ENCODE assay signal across 24 cellular contexts in the genomic region with DNA sequence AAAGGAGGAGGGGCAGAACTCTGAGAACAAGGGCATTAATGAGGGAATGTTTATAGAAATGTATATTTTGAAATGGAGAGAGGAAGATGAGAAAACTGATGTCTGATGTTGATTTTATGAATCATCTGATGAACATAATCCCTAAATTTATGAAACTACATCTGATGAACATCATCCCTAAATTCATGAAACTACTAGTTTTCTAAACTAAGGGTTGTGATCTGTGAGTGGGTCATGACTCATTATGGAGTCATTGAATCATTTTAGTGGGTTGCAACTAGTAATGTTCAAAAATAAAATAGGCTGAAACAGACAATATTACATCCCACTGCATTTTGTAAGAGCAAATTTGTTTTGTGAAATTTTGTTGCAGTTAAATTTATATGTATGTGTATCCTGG.
DNase-seq lines count a peak whose midpoint lies in the region; FAIRE-seq and TF ChIP-seq lines count a peak whose summit lies in the region.
"Had no signal": no experiment of that assay in that cellular context is flagged by ENCODE, and none has a peak within 500 bp of the region (broad histone marks: within the 10 kb centered on the region; RNA-seq: fewer than 3 reads in every experiment).

No MANE protein-coding gene starts in this region.

- H3K79me2 ChIP-seq in GM23248 (ENCODE audit: insufficient read depth) (no peaks in the 10 kb centered on the region), MM.1S (ENCODE audit: low read length) (no peaks in the 10 kb centered on the region)

- H3K27ac ChIP-seq in GM23248: no peak overlapping the region
- H3K27ac ChIP-seq in endodermal cell (ENCODE audit: low read depth, low read length): no peak overlapping the region
- H3K27ac ChIP-seq in MM.1S (ENCODE audit: low read length): no peak overlapping the region
- H3K27ac ChIP-seq in ascending aorta: no peak overlapping the region
- H3K27ac ChIP-seq: epithelial cell of prostate, sigmoid colon had no signal

- no peak for FAIRE-seq in bronchial epithelial cell (lab: Jason Lieb, UNC)

- peak; percentile 10 for DNase-seq in AG08396 (ENCODE audit: low spot score)
- peak; percentile 41 for DNase-seq in GM23248
- peak; percentile 10 for DNase-seq in bronchial epithelial cell (ENCODE audit: low read depth)
- DNase-seq in iris pigment epithelial cell (ENCODE audit: low read depth): peak; percentile 67
- no peak for DNase-seq in endodermal cell
- DNase-seq in MM.1S: no peak
- no peak for DNase-seq in EL
- no peak for DNase-seq in ascending aorta (ENCODE audit: low spot score in 2 of 2)
- DNase-seq: activated CD4-positive, alpha-beta T cell treated with anti-CD3 and anti-CD28 coated beads, Interleukin-2, amount 10 ng/mL, durations not matched to agents 7 days and 5 days; activated CD8-positive, alpha-beta memory T cell treated with anti-CD3 and anti-CD28 coated beads, Interleukin-2, amount 50 U/mL, for 4 hours; activated effector memory CD4-positive, alpha-beta T cell treated with Interleukin-2 at 50 U/mL for 16 hours; caudate nucleus; glutamatergic neuron; HFFc6; NCI-H1436; NCI-H2171 treated with DMSO at 0.1 percent for 48 hours; NCI-H69; SHP77; sigmoid colon; T-helper 1 cell had no signal

- H3K4me2 ChIP-seq in GM23248 (ENCODE audit: unreplicated experiment): no peak overlapping the region
- H3K4me2 ChIP-seq in MM.1S (ENCODE audit: low read depth, low read length): no peak overlapping the region

- no peaks in the 10 kb centered on the region for H3K9me3 Mint-ChIP-seq in endodermal cell
- H3K9me3 Mint-ChIP-seq: activated CD4-positive, alpha-beta T cell treated with anti-CD3 and anti-CD28 coated beads, Interleukin-2, amount 10 ng/mL, durations not matched to agents 7 days and 5 days; mesothelial cell of epicardium; nephron had no signal

- TF ChIP-seq CTCF in bronchial epithelial cell (IDR thresholded peaks at IDR 0.05; ENCODE audit: insufficient read depth, low read length, severe bottlenecking): no peak
- TF ChIP-seq CTCF in endodermal cell (conservative IDR thresholded peaks at IDR 0.05): no peak
- no peak for TF ChIP-seq CTCF in MM.1S (IDR thresholded peaks at IDR 0.05; ENCODE audit: low read length)
- no peak for TF ChIP-seq CTCF in ascending aorta (IDR thresholded peaks at IDR 0.05)

- H3K9me2 ChIP-seq in GM23248 (ENCODE audit: insufficient read depth) (no peaks in the 10 kb centered on the region), MM.1S (replicated peaks; ENCODE audit: insufficient read depth, low read length) (no peaks in the 10 kb centered on the region)

- 0 out of 2 replicates have a peak, but pooled peaks cover 4% of the 10 kb centered on the region for H3F3A ChIP-seq in GM23248 (ENCODE audit: insufficient read depth)
- H3F3A ChIP-seq in MM.1S (ENCODE audit: insufficient read depth, low read length): no peaks in the 10 kb centered on the region

- no peak overlapping the region for H2AFZ ChIP-seq in GM23248
- H2AFZ ChIP-seq in MM.1S (ENCODE audit: low read length): no peak overlapping the region

- in situ Hi-C loops in GM23248 (cut with MboI): no loop called here

- no peaks in the 10 kb centered on the region for H3K4me1 Mint-ChIP-seq in endodermal cell
- H3K4me1 Mint-ChIP-seq: activated CD4-positive, alpha-beta T cell treated with anti-CD3 and anti-CD28 coated beads, Interleukin-2, amount 10 ng/mL, durations not matched to agents 7 days and 5 days; mesothelial cell of epicardium; stimulated activated effector memory CD8-positive, alpha-beta T cell treated with anti-CD3 and anti-CD28 coated beads, Interleukin-12 subunit alpha, Interleukin-12 subunit beta, amount 100 ng/mL, for 72 hours had no signal

- no peaks in the 10 kb centered on the region for H3K36me3 ChIP-seq in GM23248 (ENCODE audit: low read depth)
- H3K36me3 ChIP-seq in bronchial epithelial cell (ENCODE audit: control insufficient read depth, insufficient read depth, low read length): no peaks in the 10 kb centered on the region
- no peaks in the 10 kb centered on the region for H3K36me3 ChIP-seq in endodermal cell (ENCODE audit: control insufficient read depth, insufficient read depth, low read length)
- no peaks in the 10 kb centered on the region for H3K36me3 ChIP-seq in MM.1S (replicated peaks; ENCODE audit: insufficient read depth, low read length)
- H3K36me3 ChIP-seq in ascending aorta: no peaks in the 10 kb centered on the region
- H3K36me3 ChIP-seq: sigmoid colon had no signal

- intact Hi-C loops in ascending aorta (cut with DNase I): no loop called here

- no peak overlapping the region for H3K9ac ChIP-seq in GM23248
- H3K9ac ChIP-seq in endodermal cell (ENCODE audit: extremely low read depth, low read length, poor library complexity, severe bottlenecking): no peak overlapping the region
- no peak overlapping the region for H3K9ac ChIP-seq in MM.1S (ENCODE audit: low read length)

- no peak overlapping the region for H3K27ac Mint-ChIP-seq in endodermal cell
- H3K27ac Mint-ChIP-seq: activated CD4-positive, alpha-beta T cell treated with anti-CD3 and anti-CD28 coated beads, Interleukin-2, amount 10 ng/mL, durations not matched to agents 7 days and 5 days; HFFc6; mesothelial cell of epicardium; nephron; stimulated activated effector memory CD8-positive, alpha-beta T cell treated with anti-CD3 and anti-CD28 coated beads, Interleukin-12 subunit alpha, Interleukin-12 subunit beta, amount 100 ng/mL, for 72 hours had no signal

- no peaks in the 10 kb centered on the region for H3K9me3 ChIP-seq in GM23248 (ENCODE audit: low read depth)
- H3K9me3 ChIP-seq in endodermal cell (ENCODE audit: control insufficient read depth, low read length): no peaks in the 10 kb centered on the region
- no peaks in the 10 kb centered on the region for H3K9me3 ChIP-seq in MM.1S (replicated peaks; ENCODE audit: insufficient read depth, low read length)
- no peaks in the 10 kb centered on the region for H3K9me3 ChIP-seq in ascending aorta
- H3K9me3 ChIP-seq: sigmoid colon had no signal

- H3K4me1 ChIP-seq in GM23248 (ENCODE audit: insufficient read depth) (no peaks in the 10 kb centered on the region), endodermal cell (ENCODE audit: control insufficient read depth, insufficient read depth, low read length) (no peaks in the 10 kb centered on the region), MM.1S (ENCODE audit: low read length) (no peaks in the 10 kb centered on the region), ascending aorta (no peaks in the 10 kb centered on the region)

- H3K27me3 Mint-ChIP-seq in endodermal cell (ENCODE audit: insufficient read depth): no peaks in the 10 kb centered on the region
- H3K27me3 Mint-ChIP-seq: activated CD4-positive, alpha-beta T cell treated with anti-CD3 and anti-CD28 coated beads, Interleukin-2, amount 10 ng/mL, durations not matched to agents 7 days and 5 days had no signal

- H3K36me3 Mint-ChIP-seq in endodermal cell (ENCODE audit: low read depth): no peaks in the 10 kb centered on the region
- H3K36me3 Mint-ChIP-seq: mesothelial cell of epicardium; stimulated activated effector memory CD8-positive, alpha-beta T cell treated with anti-CD3 and anti-CD28 coated beads, Interleukin-12 subunit alpha, Interleukin-12 subunit beta, amount 100 ng/mL, for 72 hours had no signal

- no peaks in the 10 kb centered on the region for H4K20me1 ChIP-seq in GM23248 (ENCODE audit: insufficient read depth)
- H4K20me1 ChIP-seq in MM.1S (ENCODE audit: insufficient read depth, low read length): no peaks in the 10 kb centered on the region

- H3K27me3 ChIP-seq in GM23248 (replicated peaks; ENCODE audit: insufficient read depth): no peaks in the 10 kb centered on the region
- H3K27me3 ChIP-seq in bronchial epithelial cell (ENCODE audit: control insufficient read depth, insufficient read depth, low read length): no peaks in the 10 kb centered on the region
- no peaks in the 10 kb centered on the region for H3K27me3 ChIP-seq in endodermal cell (ENCODE audit: control insufficient read depth, insufficient read depth, low read length, poor library complexity, severe bottlenecking)
- no peaks in the 10 kb centered on the region for H3K27me3 ChIP-seq in MM.1S (replicated peaks; ENCODE audit: insufficient read depth, low read length)
- no peaks in the 10 kb centered on the region for H3K27me3 ChIP-seq in ascending aorta
- H3K27me3 ChIP-seq: sigmoid colon had no signal

- H3K4me3 ChIP-seq in GM23248: no peak overlapping the region
- no peak overlapping the region for H3K4me3 ChIP-seq in bronchial epithelial cell (ENCODE audit: low read depth, low read length)
- H3K4me3 ChIP-seq in endodermal cell (ENCODE audit: low read length): no peak overlapping the region
- no peak overlapping the region for H3K4me3 ChIP-seq in MM.1S (ENCODE audit: low read length)
- H3K4me3 ChIP-seq in ascending aorta: no peak overlapping the region
- H3K4me3 ChIP-seq: sigmoid colon had no signal

- no peak overlapping the region for H3K4me3 Mint-ChIP-seq in endodermal cell
- H3K4me3 Mint-ChIP-seq: activated CD4-positive, alpha-beta T cell treated with anti-CD3 and anti-CD28 coated beads, Interleukin-2, amount 10 ng/mL, durations not matched to agents 7 days and 5 days; HFFc6; mesothelial cell of epicardium; nephron; stimulated activated effector memory CD8-positive, alpha-beta T cell treated with anti-CD3 and anti-CD28 coated beads, Interleukin-12 subunit alpha, Interleukin-12 subunit beta, amount 100 ng/mL, for 72 hours had no signal

Comparison
In these comparisons a context has a peak if more than half of its experiments do, and no peak if none do; other contexts are left out.
1. DNase-seq: peak in AG08396 (single experiment), GM23248 (single experiment), bronchial epithelial cell (single experiment) and iris pigment epithelial cell (single experiment); none in endodermal cell (single experiment), MM.1S (single experiment), EL (single experiment) and ascending aorta (0 of 2).